ENCODE assay signal across 8 cellular contexts in genomic region chr11:95076416-95076815, GRCh38. TPM values are rescaled to one million over a fixed set of nuclear protein-coding genes. Genes with fewer than 3 reads are reported as not detected.
DNase-seq lines count a peak whose midpoint lies in the region; ATAC-seq and TF ChIP-seq lines count a peak whose summit lies in the region.

No MANE protein-coding gene starts in this region.

- peaks cover 4% of the 10 kb centered on the region for H3K27me3 Mint-ChIP-seq in nephron (ENCODE audit: low read depth)
- no peaks in the 10 kb centered on the region for H3K27me3 Mint-ChIP-seq in stimulated activated naive CD8-positive, alpha-beta T cell treated with anti-CD3 and anti-CD28 coated beads, Interleukin-15, amount 100 ng/mL, for 72 hours

- no peaks in the 10 kb centered on the region for H3K79me2 ChIP-seq in trophoblast cell (ENCODE audit: control insufficient read depth, insufficient read depth, low read length, poor library complexity)

- no peak for TF ChIP-seq CTCF in nephron (IDR thresholded peaks at IDR 0.05; ENCODE audit: unreplicated experiment in 3 of 3)

- H3K9ac ChIP-seq in trophoblast cell (ENCODE audit: low read length): no peak overlapping the region

- peak overlapping the region; percentile 29 to 79 (median 70) for H3K27ac Mint-ChIP-seq in nephron
- no peak overlapping the region for H3K27ac Mint-ChIP-seq in stimulated activated naive CD8-positive, alpha-beta T cell treated with anti-CD3 and anti-CD28 coated beads, Interleukin-15, amount 100 ng/mL, for 72 hours

- no peak overlapping the region for H3K4me3 Mint-ChIP-seq in nephron
- no peak overlapping the region for H3K4me3 Mint-ChIP-seq in stimulated activated naive CD8-positive, alpha-beta T cell treated with anti-CD3 and anti-CD28 coated beads, Interleukin-15, amount 100 ng/mL, for 72 hours

- ATAC-seq in GM18499 (IDR thresholded peaks at IDR 0.05; ENCODE audit: insufficient read depth, unreplicated experiment): peak; percentile 58
- peak; percentile 59 for ATAC-seq in HG03108 (IDR thresholded peaks at IDR 0.05; ENCODE audit: unreplicated experiment)
- no peak for ATAC-seq in HG02970 (IDR thresholded peaks at IDR 0.05; ENCODE audit: low FRiP score, unreplicated experiment)
- no peak for ATAC-seq in stimulated activated naive CD8-positive, alpha-beta T cell treated with anti-CD3 and anti-CD28 coated beads, Interleukin-15, amount 100 ng/mL, for 72 hours

- no peaks in the 10 kb centered on the region for H3K36me3 ChIP-seq in trophoblast cell (ENCODE audit: control insufficient read depth in 1 of 2, insufficient read depth in 2 of 2, low read length in 2 of 2)

- H3K9me3 Mint-ChIP-seq in nephron: no peaks in the 10 kb centered on the region
- H3K9me3 Mint-ChIP-seq in stimulated activated naive CD8-positive, alpha-beta T cell treated with anti-CD3 and anti-CD28 coated beads, Interleukin-15, amount 100 ng/mL, for 72 hours: no peaks in the 10 kb centered on the region

- H3K4me1 ChIP-seq in trophoblast cell (ENCODE audit: control insufficient read depth in 1 of 2, insufficient read depth in 2 of 2, low read length in 2 of 2): peaks cover 0 to 5% of the 10 kb centered on the region in 2 experiments

- H2BK5ac ChIP-seq in trophoblast cell (ENCODE audit: low read depth, low read length, poor library complexity): no peak overlapping the region

- H3K27ac ChIP-seq in trophoblast cell (ENCODE audit: low read depth, low read length): no peak overlapping the region

- no peak overlapping the region for H3K4ac ChIP-seq in trophoblast cell (ENCODE audit: low read depth, low read length)

- H3K23ac ChIP-seq in trophoblast cell (ENCODE audit: low read length): no peak overlapping the region

- no peak overlapping the region for H3K14ac ChIP-seq in trophoblast cell (ENCODE audit: low read length)

- peaks cover 39% of the 10 kb centered on the region for H3K4me1 Mint-ChIP-seq in nephron
- peaks cover 15% of the 10 kb centered on the region for H3K4me1 Mint-ChIP-seq in stimulated activated naive CD8-positive, alpha-beta T cell treated with anti-CD3 and anti-CD28 coated beads, Interleukin-15, amount 100 ng/mL, for 72 hours

- no peaks in the 10 kb centered on the region for H3K36me3 Mint-ChIP-seq in nephron (ENCODE audit: low read depth)

- H4K8ac ChIP-seq in trophoblast cell (ENCODE audit: low read depth, low read length): no peak overlapping the region

- H3K27me3 ChIP-seq in trophoblast cell (ENCODE audit: insufficient read depth, low read length): no peaks in the 10 kb centered on the region

- H3K79me1 ChIP-seq in trophoblast cell (ENCODE audit: low read length): no peaks in the 10 kb centered on the region

- H2AFZ ChIP-seq in trophoblast cell (ENCODE audit: insufficient read depth, low read length, poor library complexity): no peak overlapping the region

- H3K9me3 ChIP-seq in trophoblast cell (ENCODE audit: insufficient read depth, low read depth, low read length): no peaks in the 10 kb centered on the region

- no peak overlapping the region for H3K4me2 ChIP-seq in trophoblast cell (ENCODE audit: low read length)

- no peak overlapping the region for H2BK12ac ChIP-seq in trophoblast cell (ENCODE audit: low read length)

- WGBS in trophoblast cell (ENCODE audit: extremely low coverage, insufficient coverage, insufficient read length): no CpG with 5 or more reads among the region's 1 CpG

- H2AK5ac ChIP-seq in trophoblast cell (ENCODE audit: low read length): no peak overlapping the region

- H4K12ac ChIP-seq in trophoblast cell (ENCODE audit: low read depth, low read length): no peak overlapping the region

- DNase-seq in amniotic epithelial cell (ENCODE audit: low read depth): peak; percentile 96
- no peak for DNase-seq in SW480 (ENCODE audit: low spot score)
- no peak for DNase-seq in trophoblast cell
- no peak for DNase-seq in stimulated activated naive CD8-positive, alpha-beta T cell treated with anti-CD3 and anti-CD28 coated beads, Interleukin-15, amount 100 ng/mL, for 72 hours

- no peak overlapping the region for H3K18ac ChIP-seq in trophoblast cell (ENCODE audit: low read length)

- H2BK120ac ChIP-seq in trophoblast cell (ENCODE audit: insufficient read depth, low read length, poor library complexity): no peak overlapping the region

- H3K4me3 ChIP-seq in trophoblast cell (ENCODE audit: low read depth, low read length): no peak overlapping the region

- H4K91ac ChIP-seq in trophoblast cell (ENCODE audit: low read depth, low read length): no peak overlapping the region

RNA-seq across cellular contexts. Expression of gene SRSF8, which starts 9.7 kb away (rescaled TPM):
- polyA plus RNA-seq in trophoblast cell (2013): 18.6 and 18.9 TPM in 2 replicates

RNA-seq across cellular contexts. Expression of gene ENDOD1, which starts 13.2 kb away (rescaled TPM):
- polyA plus RNA-seq in trophoblast cell (2013): 24.8 and 25.3 TPM in 2 replicates

RNA-seq across cellular contexts. Expression of gene KDM4F, which starts 27.2 kb away (rescaled TPM):
- not detected in 2 replicates for polyA plus RNA-seq in trophoblast cell (2013)

RNA-seq across cellular contexts. Expression of gene KDM4E, which starts 51.4 kb away (rescaled TPM):
- polyA plus RNA-seq in trophoblast cell (2013): not detected in 2 replicates

Comparison
In these comparisons a context has a peak if more than half of its experiments do, and no peak if none do; other contexts are left out.
1. ATAC-seq: peak in GM18499 (single experiment) and HG03108 (single experiment); none in HG02970 (single experiment) and stimulated activated naive CD8-positive, alpha-beta T cell treated with anti-CD3 and anti-CD28 coated beads, Interleukin-15, amount 100 ng/mL, for 72 hours (single experiment).
2. H3K27ac Mint-ChIP-seq: peak in nephron (3 of 3); none in stimulated activated naive CD8-positive, alpha-beta T cell treated with anti-CD3 and anti-CD28 coated beads, Interleukin-15, amount 100 ng/mL, for 72 hours (0 of 2).